26 cellular contexts compared by ENCODE assay signal in the genomic region with DNA sequence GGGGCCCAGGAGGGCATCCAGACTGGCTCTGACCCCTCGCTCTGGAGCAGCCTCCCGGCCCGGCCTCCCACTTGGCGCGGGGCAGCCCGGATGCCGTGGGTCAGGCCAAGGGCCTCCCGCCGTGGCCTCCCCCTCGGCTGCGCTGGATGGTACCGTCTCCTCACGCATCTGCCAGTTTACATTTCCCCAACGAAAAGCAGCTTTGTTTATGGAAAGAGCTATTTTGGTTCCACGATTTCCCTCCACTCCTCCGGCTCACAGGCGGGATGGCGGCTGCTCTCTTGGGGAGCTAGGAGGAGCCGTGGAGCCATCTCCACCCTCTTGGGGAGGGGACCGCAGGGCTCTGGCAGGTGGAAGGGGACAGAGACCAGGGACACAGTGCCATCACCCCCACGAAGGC.
DNase-seq lines count a peak whose midpoint lies in the region; ATAC-seq and TF ChIP-seq lines count a peak whose summit lies in the region.
"Had no signal": no experiment of that assay in that cellular context is flagged by ENCODE, and none has a peak within 500 bp of the region (broad histone marks: within the 10 kb centered on the region; RNA-seq: fewer than 3 reads in every experiment).

No MANE protein-coding gene starts in this region.

- CTCF ChIA-PET in activated CD8-positive, alpha-beta memory T cell treated with anti-CD3 and anti-CD28 coated beads, Interleukin-2, amount 10 ng/mL, durations not matched to agents 7 days and 5 days (lab: Charles Lee) = no interaction called here

- intact Hi-C loops in left ventricle myocardium superior (cut with micrococcal nuclease) = no loop called here

- H3K9me3 Mint-ChIP-seq in activated CD8-positive, alpha-beta memory T cell treated with anti-CD3 and anti-CD28 coated beads, Interleukin-2, amount 10 ng/mL, durations not matched to agents 7 days and 5 days (ENCODE audit: low read depth) = no peaks in the 10 kb centered on the region

- no peak overlapping the region for H3K4me3 Mint-ChIP-seq in activated CD8-positive, alpha-beta memory T cell treated with anti-CD3 and anti-CD28 coated beads, Interleukin-2, amount 10 ng/mL, durations not matched to agents 7 days and 5 days
- H3K4me3 Mint-ChIP-seq: CD8-positive, alpha-beta T cell; H9; HFFc6 had no signal

- H3K9me3 ChIP-seq in SJSA1 (replicated peaks) = no peaks in the 10 kb centered on the region
- H3K9me3 ChIP-seq: Caco-2 had no signal

- no peaks in the 10 kb centered on the region for H3K27me3 Mint-ChIP-seq in activated CD8-positive, alpha-beta memory T cell treated with anti-CD3 and anti-CD28 coated beads, Interleukin-2, amount 10 ng/mL, durations not matched to agents 7 days and 5 days

- no peaks in the 10 kb centered on the region for H3K36me3 ChIP-seq in SJSA1
- no peaks in the 10 kb centered on the region for H3K36me3 ChIP-seq in rectal smooth muscle tissue (ENCODE audit: control insufficient read depth, insufficient read depth, low read length)

- no peaks in the 10 kb centered on the region for H3K36me3 Mint-ChIP-seq in activated CD8-positive, alpha-beta memory T cell treated with anti-CD3 and anti-CD28 coated beads, Interleukin-2, amount 10 ng/mL, durations not matched to agents 7 days and 5 days
- H3K36me3 Mint-ChIP-seq: CD8-positive, alpha-beta T cell had no signal

- H3K4me1 ChIP-seq in SJSA1 (replicated peaks) = peaks cover 34% of the 10 kb centered on the region
- H3K4me1 ChIP-seq in rectal smooth muscle tissue (ENCODE audit: control insufficient read depth, insufficient read depth, low read length) = no peaks in the 10 kb centered on the region

- peaks cover 2% of the 10 kb centered on the region for H3K4me1 Mint-ChIP-seq in activated CD8-positive, alpha-beta memory T cell treated with anti-CD3 and anti-CD28 coated beads, Interleukin-2, amount 10 ng/mL, durations not matched to agents 7 days and 5 days

- no peak for TF ChIP-seq CTCF in fibroblast of villous mesenchyme (IDR thresholded peaks at IDR 0.05; ENCODE audit: insufficient read depth, low read depth, low read length)

- H3K4me3 ChIP-seq in SJSA1 (no peak overlapping the region), fibroblast of villous mesenchyme (ENCODE audit: low read depth, low read length) (no peak overlapping the region), rectal smooth muscle tissue (ENCODE audit: low read length) (peak overlapping the region; percentile 21)
- H3K4me3 ChIP-seq: GM12878, SK-N-MC had no signal

- DNase-seq in H4 (ENCODE audit: low spot score) (peak; percentile 80), SJSA1 (ENCODE audit: low read depth in 1 of 2, low spot score in 2 of 2) (peak in 1 of 2 experiments; percentile 35), fibroblast of villous mesenchyme (ENCODE audit: low read depth) (peak; percentile 59), left ventricle myocardium superior (no peak), hepatic stellate cell (ENCODE audit: low spot score) (no peak)
- no peak for DNase-seq in activated CD8-positive, alpha-beta memory T cell treated with anti-CD3 and anti-CD28 coated beads, Interleukin-2, amount 10 ng/mL, durations not matched to agents 7 days and 5 days
- DNase-seq: Caco-2; CD8-positive, alpha-beta T cell; GDM1; H9; HFFc6; KG1; MM.1S; NCI-H1048; NCI-H1417; NCI-H1694; NCI-H2029 treated with DMSO at 0.1 percent for 48 hours; NCI-H2227 treated with DMSO at 0.1 percent for 48 hours; NCI-H526 treated with DMSO at 0.1 percent for 48 hours; SHP77 treated with DMSO at 0.1 percent for 48 hours had no signal

- H3K27ac ChIP-seq in SJSA1 = peak overlapping the region; percentile 49; the same call in 1 of the 2 replicates
- no peak overlapping the region for H3K27ac ChIP-seq in rectal smooth muscle tissue (ENCODE audit: low read depth, low read length)
- H3K27ac ChIP-seq: C4-2B, SK-N-MC had no signal

- H3K27me3 ChIP-seq in SJSA1 (replicated peaks) (no peaks in the 10 kb centered on the region), rectal smooth muscle tissue (ENCODE audit: control insufficient read depth, insufficient read depth, low read length) (no peaks in the 10 kb centered on the region)

- H3K9ac ChIP-seq in rectal smooth muscle tissue (ENCODE audit: low read length) = no peak overlapping the region

- H3K27ac Mint-ChIP-seq in activated CD8-positive, alpha-beta memory T cell treated with anti-CD3 and anti-CD28 coated beads, Interleukin-2, amount 10 ng/mL, durations not matched to agents 7 days and 5 days = no peak overlapping the region
- H3K27ac Mint-ChIP-seq: CD8-positive, alpha-beta T cell; H9; HFFc6 had no signal

- ATAC-seq in activated CD8-positive, alpha-beta memory T cell treated with anti-CD3 and anti-CD28 coated beads, Interleukin-2, amount 10 ng/mL, durations not matched to agents 7 days and 5 days = no peak
- ATAC-seq in GM21367 (IDR thresholded peaks at IDR 0.05; ENCODE audit: unreplicated experiment) (no peak), left ventricle myocardium superior (no peak)
- ATAC-seq: CD8-positive, alpha-beta T cell; GM12878; Panc1 had no signal

Comparison
In these comparisons a context has a peak if more than half of its experiments do, and no peak if none do; other contexts are left out.
1. DNase-seq: peak in H4 (single experiment) and fibroblast of villous mesenchyme (single experiment); none in activated CD8-positive, alpha-beta memory T cell treated with anti-CD3 and anti-CD28 coated beads, Interleukin-2, amount 10 ng/mL, durations not matched to agents 7 days and 5 days (single experiment), left ventricle myocardium superior (single experiment) and hepatic stellate cell (single experiment).